ENCODE assay signal across 22 cellular contexts in the genomic region with DNA sequence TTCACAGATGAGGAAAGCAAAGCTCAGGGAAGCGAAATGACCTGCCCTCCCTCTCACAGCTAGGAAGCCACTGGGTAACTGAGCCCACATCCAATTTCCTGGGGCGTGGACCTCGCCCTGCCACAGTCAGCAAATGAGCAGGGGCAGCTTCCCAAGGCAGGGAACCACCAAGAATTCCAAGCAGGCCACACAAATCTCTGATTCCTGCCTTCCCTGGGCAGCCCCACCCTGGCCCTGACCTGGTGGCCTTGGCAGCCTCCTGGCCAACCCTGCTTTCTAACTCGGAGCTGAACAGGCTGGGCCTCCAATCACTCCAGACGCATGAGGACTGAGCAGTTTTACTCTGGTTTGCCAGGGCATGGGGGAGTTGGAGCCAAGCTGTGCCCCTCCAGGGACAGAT.
DNase-seq lines count a peak whose midpoint lies in the region; ATAC-seq and TF ChIP-seq lines count a peak whose summit lies in the region.
"Had no signal": no experiment of that assay in that cellular context is flagged by ENCODE, and none has a peak within 500 bp of the region (broad histone marks: within the 10 kb centered on the region; RNA-seq: fewer than 3 reads in every experiment).

No MANE protein-coding gene starts in this region.

- no peak overlapping the region for H3K4me3 Mint-ChIP-seq in T-helper 17 cell
- H3K4me3 Mint-ChIP-seq: CD14-positive monocyte had no signal

- no peak overlapping the region for H2AK9ac ChIP-seq in IMR-90 (replicated peaks; ENCODE audit: low read depth, low read length, poor library complexity)

- POLR2A ChIA-PET in IMR-90 (lab: Charles Lee; ENCODE audit: unreplicated experiment), result no interaction called here

- no peaks in the 10 kb centered on the region for H3K36me3 Mint-ChIP-seq in T-helper 17 cell (ENCODE audit: low read depth)
- H3K36me3 Mint-ChIP-seq: CD14-positive monocyte, IgD-negative memory B cell had no signal

- H3K4me3 ChIP-seq in IMR-90 (ENCODE audit: insufficient read depth, low read depth, low read length), result no peak overlapping the region
- H3K4me3 ChIP-seq in neuronal stem cell (ENCODE audit: low read length in 2 of 2), result no peak overlapping the region
- H3K4me3 ChIP-seq in suprapubic skin, result no peak overlapping the region
- no peak overlapping the region for H3K4me3 ChIP-seq in psoas muscle
- H3K4me3 ChIP-seq: GM23248, HAP-1 had no signal

- H4K91ac ChIP-seq in IMR-90 (ENCODE audit: insufficient read depth, low read depth, low read length), result no peak overlapping the region
- no peak overlapping the region for H4K91ac ChIP-seq in neuronal stem cell (ENCODE audit: low read depth, low read length, poor library complexity)

- H4K20me1 ChIP-seq in IMR-90 (ENCODE audit: insufficient read depth, low read length), result no peaks in the 10 kb centered on the region

- no peak overlapping the region for H2BK15ac ChIP-seq in IMR-90 (ENCODE audit: low read depth, low read length)
- H2BK15ac ChIP-seq in neuronal stem cell (ENCODE audit: low read length), result peak overlapping the region; percentile 43

- dilution Hi-C loops in IMR-90 (cut with HindIII; ENCODE audit: low sequenced_read_pairs, unreplicated experiment), result no loop called here

- TF ChIP-seq EP300 in suprapubic skin (IDR thresholded peaks at IDR 0.05), result no peak

- intact Hi-C loops in IMR-90 (cut with micrococcal nuclease) (no loop called here), psoas muscle (cut with DNase I) (no loop called here)

- no peaks in the 10 kb centered on the region for H3K9me1 ChIP-seq in IMR-90 (ENCODE audit: insufficient read depth, low read length)

- no peak overlapping the region for H2AK5ac ChIP-seq in IMR-90 (ENCODE audit: low read depth, low read length)
- no peak overlapping the region for H2AK5ac ChIP-seq in neuronal stem cell (ENCODE audit: low read depth, low read length)

- H3K27ac ChIP-seq in IMR-90 (ENCODE audit: insufficient read depth, low read length) (no peak overlapping the region), neuronal stem cell (replicated peaks; ENCODE audit: low read length) (no peak overlapping the region), suprapubic skin (no peak overlapping the region), psoas muscle (no peak overlapping the region)
- H3K27ac ChIP-seq: GM23248 had no signal

- H3K9me3 ChIP-seq in IMR-90 (ENCODE audit: control insufficient read depth, insufficient read depth, low read length) (peaks cover 2% of the 10 kb centered on the region; the same call in 1 of the 2 replicates), T-helper 17 cell (ENCODE audit: control insufficient read depth, low read length, poor library complexity, severe bottlenecking) (no peaks in the 10 kb centered on the region), neuronal stem cell (replicated peaks in 1 of 2; ENCODE audit: control insufficient read depth in 2 of 2, insufficient read depth in 1 of 2, low read depth in 1 of 2, low read length in 2 of 2) (peaks cover 0 to 3% of the 10 kb centered on the region in 2 donors), suprapubic skin (no peaks in the 10 kb centered on the region), psoas muscle (peaks cover 8% of the 10 kb centered on the region)
- H3K9me3 ChIP-seq: HAP-1 had no signal

- H3K18ac ChIP-seq in IMR-90 (ENCODE audit: low read depth, low read length) (no peak overlapping the region), neuronal stem cell (ENCODE audit: low read length) (peak overlapping the region; percentile 63)

- peak overlapping the region; percentile 12 for H3K27ac Mint-ChIP-seq in T-helper 17 cell

- CTCF ChIA-PET in IMR-90 (lab: Yijun Ruan, JAX), result no interaction called here

- H2BK5ac ChIP-seq in IMR-90 (ENCODE audit: low read depth, low read length, poor library complexity, severe bottlenecking) (no peak overlapping the region), neuronal stem cell (ENCODE audit: low read length) (no peak overlapping the region)

- H3K4me1 ChIP-seq in IMR-90 (ENCODE audit: control insufficient read depth, insufficient read depth, low read length), result no peaks in the 10 kb centered on the region
- no peaks in the 10 kb centered on the region for H3K4me1 ChIP-seq in neuronal stem cell (ENCODE audit: control insufficient read depth in 2 of 2, insufficient read depth in 1 of 2, low read depth in 1 of 2, low read length in 2 of 2)
- H3K4me1 ChIP-seq in suprapubic skin, result no peaks in the 10 kb centered on the region
- H3K4me1 ChIP-seq in psoas muscle, result no peaks in the 10 kb centered on the region

- TF ChIP-seq POLR2A in IMR-90 (IDR thresholded peaks at IDR 0.05; ENCODE audit: low read depth, low read length) (no peak), suprapubic skin (IDR thresholded peaks at IDR 0.05) (no peak)

- DNase-seq in IMR-90 (no peak), T-helper 17 cell (no peak), neuronal stem cell (ENCODE audit: low spot score) (no peak), suprapubic skin (ENCODE audit: low spot score in 2 of 2) (no peak), NCI-H510A treated with DMSO at 0.1 percent for 48 hours (lab: John Stamatoyannopoulos, UW) (no peak), psoas muscle (no peak), amygdala (lab: John Stamatoyannopoulos, UW) (no peak)
- DNase-seq: AML-193, COR-L47, DMS 273 treated with DMSO at 0.1 percent for 48 hours, GDM1, GM23248, NCI-H1105 treated with DMSO at 0.1 percent for 48 hours, NCI-H1694, NCI-H524, NCI-H82, PC-3, RPMI8226, SIG-M5 had no signal

- H3K27me3 Mint-ChIP-seq in T-helper 17 cell, result no peaks in the 10 kb centered on the region

- H3K23ac ChIP-seq in IMR-90 (ENCODE audit: low read depth, low read length), result no peak overlapping the region
- peak overlapping the region; percentile 69 for H3K23ac ChIP-seq in neuronal stem cell (ENCODE audit: low read depth, low read length, poor library complexity)

- no TSS peak for BruUV-seq in IMR-90 (replicated peaks; lab: Mats Ljungman, UMichigan)

- H3K4me2 ChIP-seq in IMR-90 (ENCODE audit: low read depth, low read length) (no peak overlapping the region), neuronal stem cell (ENCODE audit: insufficient read depth, low read length, poor library complexity, severe bottlenecking) (no peak overlapping the region)

- H2BK12ac ChIP-seq in neuronal stem cell (ENCODE audit: low read length), result no peak overlapping the region

- H3K79me1 ChIP-seq in IMR-90 (ENCODE audit: low read depth in 1 of 2, low read length in 2 of 2), result no peaks in the 10 kb centered on the region
- no peaks in the 10 kb centered on the region for H3K79me1 ChIP-seq in neuronal stem cell (ENCODE audit: low read depth, low read length)

- H2BK120ac ChIP-seq in IMR-90 (ENCODE audit: low read depth, low read length) (no peak overlapping the region), neuronal stem cell (ENCODE audit: low read depth, low read length) (no peak overlapping the region)

- no peak for TF ChIP-seq RAD21 in IMR-90 (IDR thresholded peaks at IDR 0.05; ENCODE audit: low read length)

- H2AFZ ChIP-seq in IMR-90 (replicated peaks; ENCODE audit: low read length, poor library complexity), result peak overlapping the region; percentile 40
- H2AFZ ChIP-seq in neuronal stem cell (ENCODE audit: low read length), result no peak overlapping the region
- H2AFZ ChIP-seq: GM23248 had no signal

- no peak overlapping the region for H3K4ac ChIP-seq in IMR-90 (ENCODE audit: low read depth, low read length)
- no peak overlapping the region for H3K4ac ChIP-seq in neuronal stem cell (ENCODE audit: low read length)

- 60% methylated on average over 1 of the region's 5 CpGs; no CpG with 5 or more reads in 1 of the 2 experiments for WGBS in IMR-90 (ENCODE audit: extremely low coverage in 2 of 2, insufficient read length in 1 of 2), 2 experiments
- WGBS in neuronal stem cell (ENCODE audit: extremely low coverage in 2 of 2, insufficient read length in 2 of 2, insufficient replicate concordance in 1 of 2), 2 donors, result no CpG with 5 or more reads among the region's 5 CpGs
- WGBS in suprapubic skin, result 75% methylated on average over 2 of the region's 5 CpGs
- WGBS in psoas muscle, 3 donors, result 73 to 93% (median 83%) methylated on average over 5 of the region's 5 CpGs

- H4K8ac ChIP-seq in IMR-90 (ENCODE audit: low read depth in 2 of 2, low read length in 2 of 2) (no peak overlapping the region), neuronal stem cell (ENCODE audit: low read depth, low read length) (peak overlapping the region; percentile 7)

- peaks cover 22% of the 10 kb centered on the region for H3K27me3 ChIP-seq in IMR-90 (ENCODE audit: control insufficient read depth, insufficient read depth, low read length)
- H3K27me3 ChIP-seq in neuronal stem cell (ENCODE audit: control insufficient read depth in 3 of 3, insufficient read depth in 3 of 3, low read depth in 1 of 3, low read length in 3 of 3), result no peaks in the 10 kb centered on the region
- no peaks in the 10 kb centered on the region for H3K27me3 ChIP-seq in suprapubic skin
- peaks cover 0 to 3% (median 0%) of the 10 kb centered on the region in 3 donors for H3K27me3 ChIP-seq in psoas muscle (ENCODE audit: insufficient read depth in 3 of 3, low read length in 2 of 3)

- H3K4me1 Mint-ChIP-seq in T-helper 17 cell, result peaks cover 3% of the 10 kb centered on the region
- H3K4me1 Mint-ChIP-seq: CD14-positive monocyte had no signal

- no peak overlapping the region for H3K56ac ChIP-seq in IMR-90 (ENCODE audit: extremely low read depth, insufficient read depth, low read length)

- H3K36me3 ChIP-seq in IMR-90 (ENCODE audit: control insufficient read depth, insufficient read depth, low read length), result no peaks in the 10 kb centered on the region
- no peaks in the 10 kb centered on the region for H3K36me3 ChIP-seq in neuronal stem cell (replicated peaks in 1 of 2; ENCODE audit: control insufficient read depth in 2 of 2, insufficient read depth in 2 of 2, low read length in 2 of 2)
- no peaks in the 10 kb centered on the region for H3K36me3 ChIP-seq in suprapubic skin
- H3K36me3 ChIP-seq in psoas muscle (ENCODE audit: insufficient read depth in 1 of 2, low read depth in 1 of 2), result no peaks in the 10 kb centered on the region
- H3K36me3 ChIP-seq: HAP-1 had no signal

- in situ Hi-C loops in IMR-90 (cut with MboI; ENCODE audit: low sequenced_read_pairs), result no loop called here

- no peak for TF ChIP-seq CTCF in IMR-90 (conservative IDR thresholded peaks at IDR 0.05; ENCODE audit: low read depth, low read length)
- no peak for TF ChIP-seq CTCF in suprapubic skin (IDR thresholded peaks at IDR 0.05)
- TF ChIP-seq CTCF in psoas muscle (IDR thresholded peaks at IDR 0.05), result no peak

- H3K9ac ChIP-seq in IMR-90 (ENCODE audit: low read depth, low read length) (no peak overlapping the region), neuronal stem cell (ENCODE audit: low read depth, low read length, poor library complexity) (no peak overlapping the region)
- H3K9ac ChIP-seq: GM23248 had no signal

- no peak overlapping the region for H2BK20ac ChIP-seq in IMR-90 (ENCODE audit: low read depth, low read length)

- no peak for ATAC-seq in IMR-90 (ENCODE audit: low read depth)
- no peak for ATAC-seq in T-helper 17 cell
- ATAC-seq in psoas muscle, result no peak
- ATAC-seq: PC-3 had no signal

- H3K14ac ChIP-seq in IMR-90 (replicated peaks; ENCODE audit: low read depth, low read length), result no peak overlapping the region
- H3K14ac ChIP-seq in neuronal stem cell (ENCODE audit: low read length), result no peak overlapping the region

- H4K5ac ChIP-seq in IMR-90 (ENCODE audit: low read depth, low read length), result no peak overlapping the region

TF ChIP-seq in IMR-90, 13 proteins besides CTCF, POLR2A, EP300 and RAD21 (continues in another document):
- TF ChIP-seq MAZ (IDR thresholded peaks at IDR 0.05; ENCODE audit: borderline replicate concordance, low read depth, low read length) (no peak), BHLHE40 (IDR thresholded peaks at IDR 0.05; ENCODE audit: low read depth, low read length) (no peak)
